In genomic region chr3:1774597-1774996, GRCh38 we compare ENCODE assay signal across 1 cellular context.
TF ChIP-seq lines count a peak whose summit lies in the region.

No MANE protein-coding gene starts in this region.

TF ChIP-seq in HepG2, 621 proteins besides CTCF, POLR2A, EP300 and RAD21 (continued from another document):
- TF ChIP-seq SNAPC4 (CRISPR knock-in tag; IDR thresholded peaks at IDR 0.05) (no peak), ZNF431 (CRISPR knock-in tag; IDR thresholded peaks at IDR 0.05; ENCODE audit: borderline replicate concordance, low read depth) (no peak), TBP (CRISPR knock-in tag; IDR thresholded peaks at IDR 0.05) (no peak), ELF4 (CRISPR knock-in tag; IDR thresholded peaks at IDR 0.05; ENCODE audit: borderline replicate concordance) (no peak), FOSL2 (CRISPR knock-in tag; IDR thresholded peaks at IDR 0.05) (no peak), ARID4A (CRISPR knock-in tag; IDR thresholded peaks at IDR 0.05; ENCODE audit: borderline replicate concordance) (no peak), GMEB1 (CRISPR knock-in tag; IDR thresholded peaks at IDR 0.05; ENCODE audit: borderline replicate concordance) (no peak), ZNF576 (CRISPR knock-in tag; IDR thresholded peaks at IDR 0.05) (no peak), ZNF616 (CRISPR knock-in tag; IDR thresholded peaks at IDR 0.05; ENCODE audit: low read depth) (no peak), ZNF703 (CRISPR knock-in tag; IDR thresholded peaks at IDR 0.05; ENCODE audit: borderline replicate concordance) (no peak), ZNF101 (CRISPR knock-in tag; IDR thresholded peaks at IDR 0.05; ENCODE audit: borderline replicate concordance, low read depth) (no peak), HDAC1 (CRISPR knock-in tag; IDR thresholded peaks at IDR 0.05) (no peak), ZNF740 (CRISPR knock-in tag; IDR thresholded peaks at IDR 0.05) (no peak)
